In genomic region chr11:128823751-128824150, GRCh38 we compare ENCODE assay signal across 24 cellular contexts. TPM values are rescaled to one million over a fixed set of nuclear protein-coding genes. Genes with fewer than 3 reads are reported as not detected.
DNase-seq lines count a peak whose midpoint lies in the region; ATAC-seq and TF ChIP-seq lines count a peak whose summit lies in the region.
"Had no signal": no experiment of that assay in that cellular context is flagged by ENCODE, and none has a peak within 500 bp of the region (broad histone marks: within the 10 kb centered on the region; RNA-seq: fewer than 3 reads in every experiment).

No MANE protein-coding gene starts in this region.

- H3K4me3 ChIP-seq in heart right ventricle (peak overlapping the region in 6 of 10 donors; percentile 17 to 36 (median 28)), astrocyte of the cerebellum (ENCODE audit: low read depth, low read length) (peak overlapping the region; percentile 2), tibial artery (peak overlapping the region; percentile 14 to 50)
- H3K4me3 ChIP-seq: MG63, ovary, skin epidermis had no signal

- no peaks in the 10 kb centered on the region for H3K36me3 Mint-ChIP-seq in mesothelial cell of epicardium
- no peaks in the 10 kb centered on the region for H3K36me3 Mint-ChIP-seq in activated CD4-positive, alpha-beta memory T cell treated with anti-CD3 and anti-CD28 coated beads for 36 hours

- intact Hi-C loops in heart right ventricle (cut with DNase I): loop anchor here in 2 of 10 donors (5.0 to 10.0 kb wide), 2 partner anchors 131 to 539 kb away; partner anchors contain the start of gene FLI1 (in 1 of the 2)
- intact Hi-C loops in Right ventricle myocardium superior (cut with DNase I): no loop called here
- intact Hi-C loops in tibial artery (cut with DNase I; ENCODE audit: low total_unique reads): no loop called here
- intact Hi-C loops in activated CD4-positive, alpha-beta memory T cell treated with anti-CD3 and anti-CD28 coated beads for 36 hours (cut with micrococcal nuclease): no loop called here

- H3K27ac Mint-ChIP-seq in mesothelial cell of epicardium: no peak overlapping the region
- no peak overlapping the region for H3K27ac Mint-ChIP-seq in activated CD4-positive, alpha-beta memory T cell treated with anti-CD3 and anti-CD28 coated beads for 36 hours
- H3K27ac Mint-ChIP-seq: activated naive CD8-positive, alpha-beta T cell treated with anti-CD3 and anti-CD28 coated beads, Interleukin-2, amount 50 U/mL, for 24 hours; HFFc6 had no signal

- H3K27ac ChIP-seq in heart right ventricle (peak overlapping the region in 6 of 10 donors; percentile 37 to 72 (median 54)), tibial artery (no peak overlapping the region)
- H3K27ac ChIP-seq: HL-60 had no signal

- 80 to 82% methylated on average over 12 of the region's 12 CpGs for whole genome bisulfite sequencing in heart right ventricle, 2 donors

- CTCF ChIA-PET in activated CD4-positive, alpha-beta memory T cell treated with anti-CD3 and anti-CD28 coated beads for 36 hours (lab: Charles Lee): no interaction called here

- peak overlapping the region; percentile 31 for H3K4me3 Mint-ChIP-seq in mesothelial cell of epicardium
- H3K4me3 Mint-ChIP-seq in activated CD4-positive, alpha-beta memory T cell treated with anti-CD3 and anti-CD28 coated beads for 36 hours: no peak overlapping the region
- H3K4me3 Mint-ChIP-seq: activated naive CD8-positive, alpha-beta T cell treated with anti-CD3 and anti-CD28 coated beads, Interleukin-2, amount 50 U/mL, for 24 hours; HFFc6 had no signal

- H3K27me3 ChIP-seq in heart right ventricle (peaks cover 0 to 11% (median 0%) of the 10 kb centered on the region in 7 donors), tibial artery (no peaks in the 10 kb centered on the region)
- H3K27me3 ChIP-seq: MG63, ovary had no signal

- in situ Hi-C loops in astrocyte of the cerebellum (cut with HindIII; ENCODE audit: low sequenced_read_pairs): no loop called here

- ATAC-seq in heart right ventricle (no peak), Right ventricle myocardium superior (ENCODE audit: poor library complexity) (no peak), HG03439 (IDR thresholded peaks at IDR 0.05; ENCODE audit: unreplicated experiment) (no peak), GM21381 (IDR thresholded peaks at IDR 0.05; ENCODE audit: unreplicated experiment) (no peak)
- ATAC-seq: activated naive CD8-positive, alpha-beta T cell treated with anti-CD3 and anti-CD28 coated beads, Interleukin-2, amount 50 U/mL, for 24 hours; SK-N-SH treated with all-trans-retinoic acid at 6 μM for 48 hours had no signal

- POLR2A ChIA-PET in activated CD4-positive, alpha-beta memory T cell treated with anti-CD3 and anti-CD28 coated beads for 36 hours (lab: Charles Lee): no interaction called here

- no peak for DNase-seq in heart right ventricle
- DNase-seq in Right ventricle myocardium superior: no peak
- DNase-seq in astrocyte of the cerebellum (ENCODE audit: low read depth): no peak
- no peak for DNase-seq in mesothelial cell of epicardium (ENCODE audit: low spot score in 2 of 2, unreplicated experiment in 2 of 2)
- no peak for DNase-seq in tibial artery
- DNase-seq in activated CD4-positive, alpha-beta memory T cell treated with anti-CD3 and anti-CD28 coated beads for 36 hours: no peak
- DNase-seq: activated CD4-positive, CD25-positive, alpha-beta regulatory T cell; activated CD8-positive, alpha-beta memory T cell treated with anti-CD3 and anti-CD28 coated beads for 24 hours; activated naive CD8-positive, alpha-beta T cell treated with anti-CD3 and anti-CD28 coated beads, Interleukin-2, amount 50 U/mL, for 24 hours; central memory CD4-positive, alpha-beta T cell; effector memory CD4-positive, alpha-beta T cell; glutamatergic neuron; HFFc6; MG63; NCI-H187; stimulated activated CD4-positive, alpha-beta T cell treated with anti-CD3 and anti-CD28 coated beads, Interleukin-4, amount 100 ng/mL, for 1 hour; T-helper 9 cell had no signal

- no peaks in the 10 kb centered on the region for H3K9me3 ChIP-seq in heart right ventricle
- H3K9me3 ChIP-seq in tibial artery: no peaks in the 10 kb centered on the region
- H3K9me3 ChIP-seq: MG63, ovary had no signal

- H3K36me3 ChIP-seq in heart right ventricle (peaks cover 0 to 3% (median 0%) of the 10 kb centered on the region in 9 donors), tibial artery (no peaks in the 10 kb centered on the region)
- H3K36me3 ChIP-seq: MG63, ovary had no signal

- TF ChIP-seq CTCF in heart right ventricle (IDR thresholded peaks at IDR 0.05) (no peak), astrocyte of the cerebellum (IDR thresholded peaks at IDR 0.05; ENCODE audit: low read depth, low read length, missing control alignments) (no peak), mesothelial cell of epicardium (IDR thresholded peaks at IDR 0.05; ENCODE audit: unreplicated experiment) (no peak), tibial artery (IDR thresholded peaks at IDR 0.05) (no peak)

- peaks cover 4% of the 10 kb centered on the region for H3K27me3 Mint-ChIP-seq in mesothelial cell of epicardium (ENCODE audit: low read depth)
- no peaks in the 10 kb centered on the region for H3K27me3 Mint-ChIP-seq in activated CD4-positive, alpha-beta memory T cell treated with anti-CD3 and anti-CD28 coated beads for 36 hours

- peaks cover 4% of the 10 kb centered on the region for H3K4me1 Mint-ChIP-seq in mesothelial cell of epicardium
- no peaks in the 10 kb centered on the region for H3K4me1 Mint-ChIP-seq in activated CD4-positive, alpha-beta memory T cell treated with anti-CD3 and anti-CD28 coated beads for 36 hours (ENCODE audit: low read depth)

- H3K9me3 Mint-ChIP-seq in mesothelial cell of epicardium: no peaks in the 10 kb centered on the region
- no peaks in the 10 kb centered on the region for H3K9me3 Mint-ChIP-seq in activated CD4-positive, alpha-beta memory T cell treated with anti-CD3 and anti-CD28 coated beads for 36 hours
- H3K9me3 Mint-ChIP-seq: activated naive CD8-positive, alpha-beta T cell treated with anti-CD3 and anti-CD28 coated beads, Interleukin-2, amount 50 U/mL, for 24 hours; HFFc6 had no signal

- peaks cover 0 to 19% (median 6%) of the 10 kb centered on the region in 9 donors for H3K4me1 ChIP-seq in heart right ventricle
- peaks cover 0 to 15% (median 5%) of the 10 kb centered on the region in 4 donors for H3K4me1 ChIP-seq in tibial artery

RNA-seq across cellular contexts. Expression of gene KCNJ1, which starts 43.3 kb away (rescaled TPM):
- total RNA-seq in heart right ventricle: under 1 TPM in 3 of 10 donors, not detected in 7; 0.07 to 0.14 (median 0.13) TPM
- under 1 TPM; 0.01 to 0.29 TPM for polyA plus RNA-seq in heart right ventricle
- total RNA-seq in Right ventricle myocardium superior: not detected
- total RNA-seq in mesothelial cell of epicardium: not detected in 3 replicates
- total RNA-seq in activated CD4-positive, alpha-beta memory T cell treated with anti-CD3 and anti-CD28 coated beads for 36 hours: not detected
- total RNA-seq: A673, HFFc6 had no signal
- polyA plus RNA-seq: ovary had no signal

Comparison
In these comparisons a context has a peak if more than half of its experiments do, and no peak if none do; other contexts are left out.
1. H3K27ac ChIP-seq: peak in heart right ventricle (6 of 10); none in tibial artery (0 of 2).
2. Peak in every context shown above with its lines, with median percentiles within 50 percentile points of each other: H3K4me3 ChIP-seq.